15 cellular contexts compared by ENCODE assay signal in genomic region chr9:133493428-133493827, GRCh38. TPM values are rescaled to one million over a fixed set of nuclear protein-coding genes. Genes with fewer than 3 reads are reported as not detected.
DNase-seq lines count a peak whose midpoint lies in the region; ATAC-seq and TF ChIP-seq lines count a peak whose summit lies in the region.
"Had no signal": no experiment of that assay in that cellular context is flagged by ENCODE, and none has a peak within 500 bp of the region (broad histone marks: within the 10 kb centered on the region; RNA-seq: fewer than 3 reads in every experiment).

No MANE protein-coding gene starts in this region.

- H3K4me2 ChIP-seq in osteoblast (ENCODE audit: insufficient read depth, low read length): no peak overlapping the region

- no peak overlapping the region for H2AFZ ChIP-seq in osteoblast (ENCODE audit: low read length)

- no peaks in the 10 kb centered on the region for H3K36me3 ChIP-seq in heart left ventricle
- no peaks in the 10 kb centered on the region for H3K36me3 ChIP-seq in right atrium auricular region
- no peaks in the 10 kb centered on the region for H3K36me3 ChIP-seq in liver (ENCODE audit: control insufficient read depth in 4 of 4, insufficient read depth in 3 of 4, low read depth in 1 of 4, low read length in 3 of 4)
- no peaks in the 10 kb centered on the region for H3K36me3 ChIP-seq in osteoblast (ENCODE audit: insufficient read depth, low read length)
- no peaks in the 10 kb centered on the region for H3K36me3 ChIP-seq in esophagus muscularis mucosa
- no peaks in the 10 kb centered on the region for H3K36me3 ChIP-seq in tibial artery
- H3K36me3 ChIP-seq: BLaER1 had no signal

- H3K9me3 ChIP-seq in heart left ventricle (no peaks in the 10 kb centered on the region), right atrium auricular region (no peaks in the 10 kb centered on the region), liver (ENCODE audit: control insufficient read depth in 4 of 4, low read length in 3 of 4) (no peaks in the 10 kb centered on the region), osteoblast (ENCODE audit: low read depth, low read length) (no peaks in the 10 kb centered on the region), esophagus muscularis mucosa (no peaks in the 10 kb centered on the region), tibial artery (no peaks in the 10 kb centered on the region)
- H3K9me3 ChIP-seq: BLaER1 had no signal

- H3K4me1 ChIP-seq in heart left ventricle: peaks cover 0 to 21% (median 15%) of the 10 kb centered on the region in 12 donors
- H3K4me1 ChIP-seq in right atrium auricular region: peaks cover 0 to 19% of the 10 kb centered on the region in 2 donors
- H3K4me1 ChIP-seq in liver (ENCODE audit: control insufficient read depth in 4 of 4, insufficient read depth in 4 of 4, low read length in 3 of 4): peaks cover 0 to 7% (median 3%) of the 10 kb centered on the region in 4 donors
- H3K4me1 ChIP-seq in osteoblast (ENCODE audit: insufficient read depth, low read length): peaks cover 12% of the 10 kb centered on the region
- H3K4me1 ChIP-seq in esophagus muscularis mucosa: peaks cover 11 to 18% (median 15%) of the 10 kb centered on the region in 4 donors
- H3K4me1 ChIP-seq in tibial artery: peaks cover 7 to 28% (median 19%) of the 10 kb centered on the region in 4 donors

- 81 to 91% (median 88%) methylated on average over 2 to 11 of the region's 11 CpGs for WGBS in heart left ventricle, 4 donors
- WGBS in liver: 86% methylated on average over 11 of the region's 11 CpGs
- 76% methylated on average over 11 of the region's 11 CpGs for WGBS in esophagus muscularis mucosa

- intact Hi-C loops in heart left ventricle (cut with DNase I): no loop called here
- intact Hi-C loops in esophagus muscularis mucosa (cut with DNase I): no loop called here
- intact Hi-C loops in tibial artery (cut with DNase I; ENCODE audit: low total_unique reads): no loop called here

- H3K79me2 ChIP-seq in osteoblast (ENCODE audit: insufficient read depth, low read length): no peaks in the 10 kb centered on the region

- no peak for TF ChIP-seq EP300 in esophagus muscularis mucosa (IDR thresholded peaks at IDR 0.05)

- DNase-seq in heart left ventricle (peak in 3 of 5 donors; percentile 17 to 45 (median 24)), right atrium auricular region (ENCODE audit: low spot score) (no peak), osteoblast (ENCODE audit: insufficient read length, low spot score, missing footprints) (peak; percentile 43), esophagus muscularis mucosa (ENCODE audit: extremely low spot score) (no peak), tibial artery (no peak), activated gamma-delta T cell treated with Interleukin-2 at 50 U/mL for 16 hours (no peak)
- DNase-seq in activated CD4-positive, CD25-positive, alpha-beta regulatory T cell (lab: John Stamatoyannopoulos, UW): no peak
- DNase-seq: CD8-positive, alpha-beta T cell; MV-4-11; NCI-H1417 treated with DMSO at 0.1 percent for 48 hours; NCI-H2029; NCI-H2171; NCI-H446 had no signal

- no peak for ATAC-seq in heart left ventricle
- ATAC-seq: CD8-positive, alpha-beta T cell had no signal

- peaks cover 0 to 2% (median 0%) of the 10 kb centered on the region in 9 donors for H3K27me3 ChIP-seq in heart left ventricle
- no peaks in the 10 kb centered on the region for H3K27me3 ChIP-seq in right atrium auricular region
- H3K27me3 ChIP-seq in liver (ENCODE audit: control insufficient read depth in 4 of 4, insufficient read depth in 4 of 4, low read length in 3 of 4): no peaks in the 10 kb centered on the region
- H3K27me3 ChIP-seq in osteoblast (ENCODE audit: insufficient read depth, low read length): peaks cover 3% of the 10 kb centered on the region
- peaks cover 0 to 73% (median 0%) of the 10 kb centered on the region in 4 donors for H3K27me3 ChIP-seq in esophagus muscularis mucosa
- H3K27me3 ChIP-seq in tibial artery: peaks cover 0 to 15% of the 10 kb centered on the region in 2 donors
- H3K27me3 ChIP-seq: BLaER1 had no signal

- H3K9ac ChIP-seq in liver (ENCODE audit: low read depth in 1 of 2, low read length in 2 of 2): no peak overlapping the region

- TF ChIP-seq CTCF in heart left ventricle (IDR thresholded peaks at IDR 0.05) (no peak), right atrium auricular region (IDR thresholded peaks at IDR 0.05) (no peak), liver (IDR thresholded peaks at IDR 0.05; ENCODE audit: low read depth, low read length, missing input control) (no peak), osteoblast (IDR thresholded peaks at IDR 0.05; ENCODE audit: extremely low read depth, low read depth, low read length) (no peak), esophagus muscularis mucosa (IDR thresholded peaks at IDR 0.05) (no peak), tibial artery (IDR thresholded peaks at IDR 0.05) (no peak)

- no peaks in the 10 kb centered on the region for H4K20me1 ChIP-seq in osteoblast (ENCODE audit: insufficient read depth, low read length)
- H4K20me1 ChIP-seq: BLaER1 had no signal

- TF ChIP-seq RAD21 in liver (IDR thresholded peaks at IDR 0.05): no peak

- H3K27ac ChIP-seq in heart left ventricle (no peak overlapping the region), right atrium auricular region (peak overlapping the region in 1 of 2 donors; percentile 1), liver (ENCODE audit: low read depth in 1 of 2, low read length in 2 of 2) (no peak overlapping the region), osteoblast (ENCODE audit: low read depth, low read length) (no peak overlapping the region), esophagus muscularis mucosa (replicated peaks in 1 of 4) (no peak overlapping the region), tibial artery (no peak overlapping the region)
- H3K27ac ChIP-seq: BLaER1 had no signal

- TF ChIP-seq POLR2A in heart left ventricle (IDR thresholded peaks at IDR 0.05): no peak
- TF ChIP-seq POLR2A in esophagus muscularis mucosa (IDR thresholded peaks at IDR 0.05; ENCODE audit: low read depth): no peak

- no peak overlapping the region for H3K4me3 ChIP-seq in heart left ventricle
- no peak overlapping the region for H3K4me3 ChIP-seq in right atrium auricular region
- no peak overlapping the region for H3K4me3 ChIP-seq in liver (ENCODE audit: low read depth in 1 of 3, low read length in 3 of 3)
- no peak overlapping the region for H3K4me3 ChIP-seq in osteoblast (ENCODE audit: insufficient read depth, low read length)
- no peak overlapping the region for H3K4me3 ChIP-seq in esophagus muscularis mucosa
- no peak overlapping the region for H3K4me3 ChIP-seq in tibial artery
- H3K4me3 ChIP-seq: BLaER1 had no signal

TF ChIP-seq in liver, 16 proteins besides CTCF, POLR2A, EP300 and RAD21:
- TF ChIP-seq GABPA (IDR thresholded peaks at IDR 0.05 in 1 of 2, conservative IDR thresholded peaks at IDR 0.05 in 1 of 2): no peak
- no peak for TF ChIP-seq RXRA (IDR thresholded peaks at IDR 0.05)
- TF ChIP-seq NR2F2 (IDR thresholded peaks at IDR 0.05): peak; percentile 18
- TF ChIP-seq, protein P1, sequence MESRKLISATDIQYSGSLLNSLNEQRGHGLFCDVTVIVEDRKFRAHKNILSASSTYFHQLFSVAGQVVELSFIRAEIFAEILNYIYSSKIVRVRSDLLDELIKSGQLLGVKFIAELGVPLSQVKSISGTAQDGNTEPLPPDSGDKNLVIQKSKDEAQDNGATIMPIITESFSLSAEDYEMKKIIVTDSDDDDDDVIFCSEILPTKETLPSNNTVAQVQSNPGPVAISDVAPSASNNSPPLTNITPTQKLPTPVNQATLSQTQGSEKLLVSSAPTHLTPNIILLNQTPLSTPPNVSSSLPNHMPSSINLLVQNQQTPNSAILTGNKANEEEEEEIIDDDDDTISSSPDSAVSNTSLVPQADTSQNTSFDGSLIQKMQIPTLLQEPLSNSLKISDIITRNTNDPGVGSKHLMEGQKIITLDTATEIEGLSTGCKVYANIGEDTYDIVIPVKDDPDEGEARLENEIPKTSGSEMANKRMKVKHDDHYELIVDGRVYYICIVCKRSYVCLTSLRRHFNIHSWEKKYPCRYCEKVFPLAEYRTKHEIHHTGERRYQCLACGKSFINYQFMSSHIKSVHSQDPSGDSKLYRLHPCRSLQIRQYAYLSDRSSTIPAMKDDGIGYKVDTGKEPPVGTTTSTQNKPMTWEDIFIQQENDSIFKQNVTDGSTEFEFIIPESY (IDR thresholded peaks at IDR 0.05): no peak

RNA-seq across cellular contexts. Expression of gene SLC2A6, which starts 14.5 kb away (rescaled TPM):
- total RNA-seq in heart left ventricle: 10 to 100 TPM in 1 of 9 donors, 1 to 10 TPM in 8; 1.8 to 10.4 (median 3.2) TPM
- 1 to 10 TPM; 2.7 to 4.9 TPM for polyA plus RNA-seq in heart left ventricle
- total RNA-seq in right atrium auricular region: 1 to 10 TPM; 4.3 to 5.2 TPM
- 1 to 10 TPM; 2.7 to 3.9 TPM for total RNA-seq in liver
- 1 to 10 TPM; 1.7 to 1.9 TPM for polyA plus RNA-seq in liver
- 25.3 TPM in 2 replicates for total RNA-seq in osteoblast
- total RNA-seq in esophagus muscularis mucosa: 1 to 10 TPM; 2.9 to 8.6 (median 5.9) TPM

RNA-seq across cellular contexts. Expression of gene MYMK, which starts 31.3 kb away (rescaled TPM):
- total RNA-seq in heart left ventricle (not detected), right atrium auricular region (not detected), liver (not detected), osteoblast (not detected in 2 replicates), esophagus muscularis mucosa (not detected)
- polyA plus RNA-seq in heart left ventricle (not detected), liver (not detected)
- total RNA-seq: CD8-positive, alpha-beta T cell had no signal

RNA-seq across cellular contexts. Expression of gene CACFD1, which starts 33.6 kb away (rescaled TPM):
- 10 to 100 TPM in 7 of 9 donors, 1 to 10 TPM in 2; 8.0 to 15.3 (median 11.6) TPM for total RNA-seq in heart left ventricle
- polyA plus RNA-seq in heart left ventricle: 10 to 100 TPM; 10.9 to 21.9 TPM
- total RNA-seq in right atrium auricular region: 10 to 100 TPM; 11.9 to 12.4 TPM
- total RNA-seq in liver: 10 to 100 TPM; 10.1 to 26.8 TPM
- 10 to 100 TPM; 26.0 to 34.5 TPM for polyA plus RNA-seq in liver
- 8.0 and 9.0 TPM in 2 replicates for total RNA-seq in osteoblast
- 10 to 100 TPM; 12.5 to 27.8 (median 19.6) TPM for total RNA-seq in esophagus muscularis mucosa

RNA-seq across cellular contexts. Expression of gene ADAMTSL2, which starts 41.1 kb away (rescaled TPM):
- total RNA-seq in heart left ventricle: 1 to 10 TPM; 2.3 to 5.1 (median 4.2) TPM
- 1 to 10 TPM; 2.3 to 3.5 TPM for polyA plus RNA-seq in heart left ventricle
- 10 to 100 TPM in 1 of 2 donors, 1 to 10 TPM in 1; 4.9 to 27.7 TPM for total RNA-seq in right atrium auricular region
- 10 to 100 TPM in 1 of 2 donors, 1 to 10 TPM in 1; 1.8 to 18.2 TPM for total RNA-seq in liver
- 10 to 100 TPM in 1 of 2 donors, 1 to 10 TPM in 1; 3.8 to 11.6 TPM for polyA plus RNA-seq in liver
- under 0.01 and 0.29 TPM in 2 replicates for total RNA-seq in osteoblast
- total RNA-seq in esophagus muscularis mucosa: 1 to 10 TPM; 2.8 to 6.6 (median 3.2) TPM

Comparison
In these comparisons a context has a peak if more than half of its experiments do, and no peak if none do; other contexts are left out.
1. DNase-seq: peak in heart left ventricle (3 of 5) and osteoblast (single experiment); none in right atrium auricular region (single experiment), esophagus muscularis mucosa (single experiment), tibial artery (0 of 2), activated gamma-delta T cell treated with Interleukin-2 at 50 U/mL for 16 hours (single experiment) and activated CD4-positive, CD25-positive, alpha-beta regulatory T cell (0 of 4).